ENCODE assay signal across 11 cellular contexts in the genomic region with DNA sequence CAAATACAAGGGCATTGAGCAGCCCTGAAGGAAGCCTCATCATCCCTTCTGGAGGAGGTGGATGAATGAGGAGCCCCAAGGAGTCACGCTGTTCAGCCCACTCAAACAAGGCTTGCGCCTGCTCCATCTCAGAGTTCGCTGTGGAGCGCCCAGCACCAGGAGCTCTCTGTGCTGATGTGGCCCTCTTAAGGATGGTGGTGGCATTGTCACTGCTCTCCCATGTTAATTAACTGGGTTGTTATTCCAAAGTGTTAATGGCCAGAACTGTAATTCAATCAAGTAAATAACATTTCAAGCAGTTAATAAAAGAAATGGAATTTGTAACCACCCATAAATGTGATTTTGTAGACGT.
DNase-seq lines count a peak whose midpoint lies in the region; ATAC-seq and TF ChIP-seq lines count a peak whose summit lies in the region.
"Had no signal": no experiment of that assay in that cellular context is flagged by ENCODE, and none has a peak within 500 bp of the region (broad histone marks: within the 10 kb centered on the region; RNA-seq: fewer than 3 reads in every experiment).

No MANE protein-coding gene starts in this region.

- H3K4me3 ChIP-seq in colonic mucosa, result no peak overlapping the region
- no peak overlapping the region for H3K4me3 ChIP-seq in neural cell (ENCODE audit: low read length)
- no peak overlapping the region for H3K4me3 ChIP-seq in coronary artery
- H3K4me3 ChIP-seq: lower lobe of right lung had no signal

- H3K79me2 ChIP-seq in neural cell (replicated peaks; ENCODE audit: insufficient read depth, low read length), result no peaks in the 10 kb centered on the region

- TF ChIP-seq RAD21 in neural cell (conservative IDR thresholded peaks at IDR 0.05), result no peak

- intact Hi-C loops in colonic mucosa (cut with DNase I), result no loop called here

- H3K36me3 ChIP-seq in colonic mucosa, result no peaks in the 10 kb centered on the region
- no peaks in the 10 kb centered on the region for H3K36me3 ChIP-seq in neural cell (ENCODE audit: insufficient read depth, low read length)
- H3K36me3 ChIP-seq: lower lobe of right lung had no signal

- ATAC-seq in GM18868 (IDR thresholded peaks at IDR 0.05; ENCODE audit: unreplicated experiment), result peak; percentile 40

- no peaks in the 10 kb centered on the region for H3F3A ChIP-seq in neural cell (ENCODE audit: insufficient read depth, low read length, poor library complexity, severe bottlenecking)

- peak; percentile 15 for TF ChIP-seq CTCF in colonic mucosa (IDR thresholded peaks at IDR 0.05)
- peak; percentile 29 for TF ChIP-seq CTCF in neural cell (IDR thresholded peaks at IDR 0.05; ENCODE audit: poor library complexity, severe bottlenecking)
- no peak for TF ChIP-seq CTCF in coronary artery (IDR thresholded peaks at IDR 0.05)

- no peaks in the 10 kb centered on the region for H3K9me3 ChIP-seq in colonic mucosa
- no peaks in the 10 kb centered on the region for H3K9me3 ChIP-seq in neural cell (ENCODE audit: low read length)
- H3K9me3 ChIP-seq: lower lobe of right lung had no signal

- peak; percentile 19 for DNase-seq in NCI-H2107 (lab: John Stamatoyannopoulos, UW)
- DNase-seq in colonic mucosa, result no peak
- DNase-seq in activated CD8-positive, alpha-beta memory T cell treated with anti-CD3 and anti-CD28 coated beads for 24 hours, result no peak
- DNase-seq in ureter (ENCODE audit: low spot score), result no peak
- DNase-seq in coronary artery (ENCODE audit: low spot score), result no peak
- no peak for DNase-seq in cortex of kidney (lab: John Stamatoyannopoulos, UW)
- DNase-seq: activated CD4-positive, alpha-beta T cell treated with anti-CD3 and anti-CD28 coated beads, Interleukin-2, amount 50 U/mL, for 48 hours; lower lobe of right lung; NCI-H1105 had no signal

- H2AFZ ChIP-seq in neural cell (ENCODE audit: low read depth, low read length), result no peak overlapping the region

- no peaks in the 10 kb centered on the region for H4K20me1 ChIP-seq in neural cell (ENCODE audit: insufficient read depth)

- H3K27ac ChIP-seq in colonic mucosa, result no peak overlapping the region
- H3K27ac ChIP-seq in neural cell (ENCODE audit: low read length), result no peak overlapping the region
- no peak overlapping the region for H3K27ac ChIP-seq in coronary artery
- H3K27ac ChIP-seq: lower lobe of right lung had no signal

- no peak for TF ChIP-seq EP300 in neural cell (conservative IDR thresholded peaks at IDR 0.05; ENCODE audit: poor library complexity, severe bottlenecking)

- no peak overlapping the region for H3K9ac ChIP-seq in colonic mucosa (ENCODE audit: low read depth in 2 of 2, low read length in 2 of 2)
- H3K9ac ChIP-seq in neural cell (ENCODE audit: low read length), result no peak overlapping the region

- H3K9me2 ChIP-seq in neural cell (ENCODE audit: insufficient read depth, low read length), result no peaks in the 10 kb centered on the region

- no peaks in the 10 kb centered on the region for H3K27me3 ChIP-seq in colonic mucosa
- no peaks in the 10 kb centered on the region for H3K27me3 ChIP-seq in neural cell (ENCODE audit: insufficient read depth, low read depth, low read length)

- H3K4me1 ChIP-seq in colonic mucosa, result no peaks in the 10 kb centered on the region
- H3K4me1 ChIP-seq: lower lobe of right lung had no signal

- no peak overlapping the region for H3K4me2 ChIP-seq in neural cell (ENCODE audit: low read length)

TF ChIP-seq in neural cell, 6 proteins besides CTCF, POLR2A, EP300 and RAD21:
- TF ChIP-seq, protein P1, sequence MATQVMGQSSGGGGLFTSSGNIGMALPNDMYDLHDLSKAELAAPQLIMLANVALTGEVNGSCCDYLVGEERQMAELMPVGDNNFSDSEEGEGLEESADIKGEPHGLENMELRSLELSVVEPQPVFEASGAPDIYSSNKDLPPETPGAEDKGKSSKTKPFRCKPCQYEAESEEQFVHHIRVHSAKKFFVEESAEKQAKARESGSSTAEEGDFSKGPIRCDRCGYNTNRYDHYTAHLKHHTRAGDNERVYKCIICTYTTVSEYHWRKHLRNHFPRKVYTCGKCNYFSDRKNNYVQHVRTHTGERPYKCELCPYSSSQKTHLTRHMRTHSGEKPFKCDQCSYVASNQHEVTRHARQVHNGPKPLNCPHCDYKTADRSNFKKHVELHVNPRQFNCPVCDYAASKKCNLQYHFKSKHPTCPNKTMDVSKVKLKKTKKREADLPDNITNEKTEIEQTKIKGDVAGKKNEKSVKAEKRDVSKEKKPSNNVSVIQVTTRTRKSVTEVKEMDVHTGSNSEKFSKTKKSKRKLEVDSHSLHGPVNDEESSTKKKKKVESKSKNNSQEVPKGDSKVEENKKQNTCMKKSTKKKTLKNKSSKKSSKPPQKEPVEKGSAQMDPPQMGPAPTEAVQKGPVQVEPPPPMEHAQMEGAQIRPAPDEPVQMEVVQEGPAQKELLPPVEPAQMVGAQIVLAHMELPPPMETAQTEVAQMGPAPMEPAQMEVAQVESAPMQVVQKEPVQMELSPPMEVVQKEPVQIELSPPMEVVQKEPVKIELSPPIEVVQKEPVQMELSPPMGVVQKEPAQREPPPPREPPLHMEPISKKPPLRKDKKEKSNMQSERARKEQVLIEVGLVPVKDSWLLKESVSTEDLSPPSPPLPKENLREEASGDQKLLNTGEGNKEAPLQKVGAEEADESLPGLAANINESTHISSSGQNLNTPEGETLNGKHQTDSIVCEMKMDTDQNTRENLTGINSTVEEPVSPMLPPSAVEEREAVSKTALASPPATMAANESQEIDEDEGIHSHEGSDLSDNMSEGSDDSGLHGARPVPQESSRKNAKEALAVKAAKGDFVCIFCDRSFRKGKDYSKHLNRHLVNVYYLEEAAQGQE (IDR thresholded peaks at IDR 0.05; ENCODE audit: borderline replicate concordance), result no peak
- peak; percentile 27 for TF ChIP-seq SMC3 (conservative IDR thresholded peaks at IDR 0.05; ENCODE audit: poor library complexity)
